26 cellular contexts compared by ENCODE assay signal in the genomic region with DNA sequence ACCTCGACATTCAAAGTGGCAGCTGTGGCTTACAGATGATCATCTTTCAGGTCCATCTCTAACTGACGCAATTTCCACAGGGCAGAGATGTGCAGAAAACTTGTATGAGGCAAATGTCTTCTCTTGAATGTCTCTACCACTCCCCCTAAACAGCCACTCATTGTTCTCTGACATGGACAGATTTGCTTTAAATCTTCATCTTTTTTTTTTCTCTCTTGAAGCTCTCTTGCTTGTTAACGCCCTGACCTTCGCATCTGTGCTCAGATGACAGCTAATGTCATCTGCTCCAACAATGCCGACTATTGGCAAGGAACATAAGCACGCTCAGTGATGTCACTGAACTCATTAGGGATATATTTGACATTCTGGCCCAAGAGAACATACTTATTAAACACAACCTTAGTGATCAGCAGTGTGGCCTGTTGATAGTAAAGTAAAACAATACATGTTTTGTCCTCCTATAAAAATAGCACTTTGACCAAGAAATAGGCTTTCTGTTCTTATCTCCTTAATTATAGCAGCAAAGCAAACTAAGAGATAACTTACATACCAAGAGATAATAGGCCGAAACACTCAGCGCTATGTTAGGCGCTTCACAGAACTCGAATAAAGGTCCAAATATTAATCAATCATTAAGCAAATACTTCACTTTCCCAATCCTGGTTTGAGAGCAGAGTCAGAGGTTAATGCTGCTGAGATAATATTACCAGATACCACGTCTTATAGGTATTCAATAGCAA.
DNase-seq lines count a peak whose midpoint lies in the region; ATAC-seq and TF ChIP-seq lines count a peak whose summit lies in the region.
"Had no signal": no experiment of that assay in that cellular context is flagged by ENCODE, and none has a peak within 500 bp of the region (broad histone marks: within the 10 kb centered on the region; RNA-seq: fewer than 3 reads in every experiment).

No MANE protein-coding gene starts in this region.

- no peaks in the 10 kb centered on the region for H3K9me3 Mint-ChIP-seq in natural killer cell
- H3K9me3 Mint-ChIP-seq: activated T-cell treated with anti-CD3 and anti-CD28 coated beads, Interleukin-2, amount 50 U/mL, for 72 hours; central memory CD8-positive, alpha-beta T cell had no signal

- TF ChIP-seq CTCF in natural killer cell (IDR thresholded peaks at IDR 0.05), result no peak
- no peak for TF ChIP-seq CTCF in BE2C (IDR thresholded peaks at IDR 0.05; ENCODE audit: low read depth, low read length)

- no peaks in the 10 kb centered on the region; the same call in 1 of the 2 replicates for H3K9me3 ChIP-seq in BE2C

- H3K4me1 ChIP-seq in BE2C, result peaks cover 7% of the 10 kb centered on the region; the same call in 1 of the 2 replicates
- H3K4me1 ChIP-seq: spleen had no signal

- H3K4me1 Mint-ChIP-seq in natural killer cell, result no peaks in the 10 kb centered on the region
- H3K4me1 Mint-ChIP-seq: activated CD8-positive, alpha-beta memory T cell treated with anti-CD3 and anti-CD28 coated beads, Interleukin-2, amount 10 ng/mL, durations not matched to agents 7 days and 5 days; central memory CD8-positive, alpha-beta T cell; naive B cell; stimulated activated effector memory CD8-positive, alpha-beta T cell treated with anti-CD3 and anti-CD28 coated beads, Interleukin-12 subunit alpha, Interleukin-12 subunit beta, amount 100 ng/mL, for 72 hours had no signal

- no peaks in the 10 kb centered on the region for H3K36me3 Mint-ChIP-seq in natural killer cell
- H3K36me3 Mint-ChIP-seq: activated CD8-positive, alpha-beta memory T cell treated with anti-CD3 and anti-CD28 coated beads, Interleukin-2, amount 10 ng/mL, durations not matched to agents 7 days and 5 days; naive B cell; stimulated activated effector memory CD8-positive, alpha-beta T cell treated with anti-CD3 and anti-CD28 coated beads, Interleukin-12 subunit alpha, Interleukin-12 subunit beta, amount 100 ng/mL, for 72 hours had no signal

- no peak overlapping the region for H3K4me3 ChIP-seq in BE2C (ENCODE audit: low read depth, low read length)
- H3K4me3 ChIP-seq: BLaER1, esophagus muscularis mucosa, spleen had no signal

- DNase-seq in COLO829 (ENCODE audit: low spot score), result peak; percentile 58
- peak; percentile 40 for DNase-seq in NCI-H146 (lab: John Stamatoyannopoulos, UW)
- DNase-seq in foreskin melanocyte, result peak; percentile 98
- DNase-seq in mucosa of gallbladder (ENCODE audit: low spot score), result peak; percentile 29
- DNase-seq in activated CD4-positive, alpha-beta T cell treated with anti-CD3 and anti-CD28 coated beads, Interleukin-2, amount 50 U/mL, for 48 hours, result no peak
- no peak for DNase-seq in stimulated activated CD4-positive, alpha-beta T cell treated with anti-CD3 and anti-CD28 coated beads, Interleukin-12 subunit alpha, Interleukin-12 subunit beta, amount 100 ng/mL, for 4 hours
- no peak for DNase-seq in natural killer cell
- no peak for DNase-seq in BE2C
- DNase-seq: ACHN; activated CD4-positive, alpha-beta T cell treated with anti-CD3 and anti-CD28 coated beads for 48 hours; activated CD8-positive, alpha-beta memory T cell treated with anti-CD3 and anti-CD28 coated beads, Interleukin-2, amount 10 ng/mL, durations not matched to agents 7 days and 5 days; activated naive CD4-positive, alpha-beta T cell; activated T-cell treated with anti-CD3 and anti-CD28 coated beads, Interleukin-2, amount 50 U/mL, for 72 hours; dermis blood vessel endothelial cell; foreskin keratinocyte; H9; hippocampal formation; KG1; naive B cell; NCI-H1436 treated with DMSO at 0.1 percent for 48 hours; spleen; stimulated activated CD4-positive, alpha-beta T cell treated with anti-CD3 and anti-CD28 coated beads, Interleukin-4, amount 100 ng/mL, for 24 hours had no signal

- H3K27me3 Mint-ChIP-seq in natural killer cell (ENCODE audit: low read depth in 2 of 2), result peaks cover 4 to 15% of the 10 kb centered on the region in 2 donors
- H3K27me3 Mint-ChIP-seq: central memory CD8-positive, alpha-beta T cell; naive B cell had no signal

- ATAC-seq in natural killer cell, result no peak
- ATAC-seq: activated CD8-positive, alpha-beta memory T cell treated with anti-CD3 and anti-CD28 coated beads, Interleukin-2, amount 10 ng/mL, durations not matched to agents 7 days and 5 days; activated T-cell treated with anti-CD3 and anti-CD28 coated beads, Interleukin-2, amount 50 U/mL, for 72 hours; foreskin keratinocyte; stimulated activated effector memory CD8-positive, alpha-beta T cell treated with anti-CD3 and anti-CD28 coated beads, Interleukin-12 subunit alpha, Interleukin-12 subunit beta, amount 100 ng/mL, for 72 hours had no signal

- no peaks in the 10 kb centered on the region for H3K36me3 ChIP-seq in BE2C
- H3K36me3 ChIP-seq: spleen had no signal

- no peak overlapping the region for H3K27ac Mint-ChIP-seq in natural killer cell
- H3K27ac Mint-ChIP-seq: activated CD8-positive, alpha-beta memory T cell treated with anti-CD3 and anti-CD28 coated beads, Interleukin-2, amount 10 ng/mL, durations not matched to agents 7 days and 5 days; activated T-cell treated with anti-CD3 and anti-CD28 coated beads, Interleukin-2, amount 50 U/mL, for 72 hours; H9; naive B cell; stimulated activated effector memory CD8-positive, alpha-beta T cell treated with anti-CD3 and anti-CD28 coated beads, Interleukin-12 subunit alpha, Interleukin-12 subunit beta, amount 100 ng/mL, for 72 hours had no signal

- no peaks in the 10 kb centered on the region for H3K27me3 ChIP-seq in BE2C
- H3K27me3 ChIP-seq: BLaER1, esophagus muscularis mucosa, foreskin keratinocyte, spleen had no signal

- no peak overlapping the region for H3K4me3 Mint-ChIP-seq in natural killer cell
- H3K4me3 Mint-ChIP-seq: activated CD8-positive, alpha-beta memory T cell treated with anti-CD3 and anti-CD28 coated beads, Interleukin-2, amount 10 ng/mL, durations not matched to agents 7 days and 5 days; activated T-cell treated with anti-CD3 and anti-CD28 coated beads, Interleukin-2, amount 50 U/mL, for 72 hours; central memory CD8-positive, alpha-beta T cell; H9; naive B cell; stimulated activated effector memory CD8-positive, alpha-beta T cell treated with anti-CD3 and anti-CD28 coated beads, Interleukin-12 subunit alpha, Interleukin-12 subunit beta, amount 100 ng/mL, for 72 hours had no signal

- intact Hi-C loops in natural killer cell (cut with micrococcal nuclease), result no loop called here

Comparison
In these comparisons a context has a peak if more than half of its experiments do, and no peak if none do; other contexts are left out.
1. DNase-seq: peak in COLO829 (single experiment), NCI-H146 (single experiment), foreskin melanocyte (single experiment) and mucosa of gallbladder (single experiment); none in activated CD4-positive, alpha-beta T cell treated with anti-CD3 and anti-CD28 coated beads, Interleukin-2, amount 50 U/mL, for 48 hours (0 of 2), stimulated activated CD4-positive, alpha-beta T cell treated with anti-CD3 and anti-CD28 coated beads, Interleukin-12 subunit alpha, Interleukin-12 subunit beta, amount 100 ng/mL, for 4 hours (single experiment), natural killer cell (single experiment) and BE2C (single experiment).